ENCODE assay signal across 8 cellular contexts in the genomic region with DNA sequence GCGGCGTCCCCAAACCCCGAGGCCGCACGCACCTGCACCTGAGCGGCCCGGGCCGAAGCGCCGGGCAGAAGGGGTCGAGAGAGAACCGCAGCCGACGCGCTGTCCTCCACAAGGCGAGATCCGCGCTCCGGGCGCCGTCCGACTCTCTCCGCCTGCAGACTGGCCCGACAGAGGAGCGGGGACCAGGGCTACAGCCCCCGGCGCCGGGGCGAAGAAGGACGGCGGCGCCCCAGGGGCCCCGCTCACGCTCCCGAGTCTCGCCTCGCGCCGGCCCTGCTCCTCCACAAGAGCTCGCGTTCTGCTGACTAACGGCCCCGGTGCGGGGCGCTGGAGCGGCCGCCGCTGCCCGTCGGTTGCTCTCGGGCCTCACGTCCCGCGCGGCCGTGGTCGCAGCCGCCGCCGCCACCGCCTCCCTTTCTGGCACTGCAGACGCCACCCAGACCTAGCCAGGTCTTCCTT. TPM values are rescaled to one million over a fixed set of nuclear protein-coding genes. Genes with fewer than 3 reads are reported as not detected.
DNase-seq lines count a peak whose midpoint lies in the region; ATAC-seq and TF ChIP-seq lines count a peak whose summit lies in the region.

No MANE protein-coding gene starts in this region.

- H3K4me1 Mint-ChIP-seq in Calu3 (ENCODE audit: low read depth, unreplicated experiment), result no peaks in the 10 kb centered on the region

- H3K27ac ChIP-seq in angular gyrus (ENCODE audit: low read depth, low read length) (peak overlapping the region; percentile 90), thymus (ENCODE audit: low read depth) (peak overlapping the region; percentile 98)

- no peaks in the 10 kb centered on the region for H3K27me3 ChIP-seq in thymus (ENCODE audit: control insufficient read depth, insufficient read depth)

- H3K27ac Mint-ChIP-seq in Calu3 (ENCODE audit: unreplicated experiment), result peak overlapping the region; percentile 96

- no peaks in the 10 kb centered on the region for H3K9me3 ChIP-seq in thymus (ENCODE audit: control insufficient read depth)

- peak overlapping the region; percentile 99 for H3K4me3 ChIP-seq in thymus (ENCODE audit: low read length)

- CTCF ChIA-PET in Calu3 (lab: Charles Lee), result interaction anchor here (1.0 to 1.6 kb wide), 3 partner anchors 34 to 114 kb away, joined by 4 read pairs; no protein-coding TSS in a partner anchor

- TF ChIP-seq CTCF in Calu3 (IDR thresholded peaks at IDR 0.05; ENCODE audit: unreplicated experiment), result no peak

- peak overlapping the region; percentile 88 for H3K4me3 Mint-ChIP-seq in Calu3 (ENCODE audit: low read depth, unreplicated experiment)

- under 1% methylated on average over 62 of the region's 62 CpGs for WGBS in thymus

- no peaks in the 10 kb centered on the region for H3K9me3 Mint-ChIP-seq in Calu3 (ENCODE audit: low read depth, unreplicated experiment)

- intact Hi-C loops in Calu3 (cut with micrococcal nuclease; ENCODE audit: unreplicated experiment), result loop anchor here (2.0 to 5.0 kb wide), 3 partner anchors 34 to 442 kb away; no protein-coding TSS in a partner anchor

- peaks cover 11% of the 10 kb centered on the region for H3K4me1 ChIP-seq in thymus (ENCODE audit: control insufficient read depth, insufficient read depth, low read length)

- peaks cover 39% of the 10 kb centered on the region for H3K36me3 Mint-ChIP-seq in Calu3 (ENCODE audit: insufficient read depth, unreplicated experiment)

- BruUV-seq in Calu3 (replicated peaks; lab: Mats Ljungman, UMichigan), result no TSS peak

- no peaks in the 10 kb centered on the region for H3K27me3 Mint-ChIP-seq in Calu3 (ENCODE audit: unreplicated experiment)

- no peak for DNase-seq in Calu3
- no peak for DNase-seq in left lobe of liver (ENCODE audit: low spot score)
- DNase-seq in EL, result no peak
- no peak for DNase-seq in activated effector memory CD4-positive, alpha-beta T cell treated with Interleukin-2 at 50 U/mL for 16 hours

- peak; percentile 10 for ATAC-seq in GM21360 (IDR thresholded peaks at IDR 0.05; ENCODE audit: unreplicated experiment)
- peak; percentile 3 for ATAC-seq in HG03565 (IDR thresholded peaks at IDR 0.05; ENCODE audit: unreplicated experiment)
- peak; percentile 25 for ATAC-seq in left lobe of liver

- peaks cover 8% of the 10 kb centered on the region for H3K36me3 ChIP-seq in thymus (ENCODE audit: control insufficient read depth, insufficient read depth)

RNA-seq across cellular contexts. Expression of a gene that starts 0.4 kb away (rescaled TPM):
- total RNA-seq in Calu3 (2022), result 16.5 and 17.3 TPM in 2 replicates
- total RNA-seq in left lobe of liver, result 10.9 TPM
- 23.3 TPM for polyA plus RNA-seq in thymus

RNA-seq across cellular contexts. Expression of a gene that starts 0.8 kb away (rescaled TPM):
- total RNA-seq in Calu3 (2022) (8.3 and 9.8 TPM in 2 replicates), left lobe of liver (5.1 TPM)
- 18.8 TPM for polyA plus RNA-seq in thymus
